30 cellular contexts compared by ENCODE assay signal in genomic region chr19:31211088-31211487, GRCh38.
"Had no signal": no experiment of that assay in that cellular context is flagged by ENCODE, and none has a peak within 500 bp of the region (broad histone marks: within the 10 kb centered on the region; RNA-seq: fewer than 3 reads in every experiment).

No MANE protein-coding gene starts in this region.

- H3K4me3 Mint-ChIP-seq: activated B cell treated with CpG ODN at 0.5 μM for 24 hours; activated naive CD4-positive, alpha-beta T cell treated with anti-CD3 and anti-CD28 coated beads for 36 hours; activated naive CD8-positive, alpha-beta T cell treated with anti-CD3 and anti-CD28 coated beads, Interleukin-2, amount 50 U/mL, for 24 hours; activated T-cell treated with anti-CD3 and anti-CD28 coated beads, Interleukin-2, amount 50 U/mL, for 4 hours; activated T-helper 17 cell treated with anti-CD3 and anti-CD28 coated beads, Interleukin-2, amount 50 U/mL, for 72 hours; brain; T-cell had no signal

- H3K36me3 ChIP-seq: cardiac muscle cell had no signal

- H3K4me1 Mint-ChIP-seq: activated B cell treated with CpG ODN at 0.5 μM for 24 hours had no signal

- H3K27ac Mint-ChIP-seq: activated B cell treated with CpG ODN at 0.5 μM for 24 hours; activated naive CD4-positive, alpha-beta T cell treated with anti-CD3 and anti-CD28 coated beads for 36 hours; activated naive CD8-positive, alpha-beta T cell treated with anti-CD3 and anti-CD28 coated beads, Interleukin-2, amount 50 U/mL, for 24 hours; activated T-helper 17 cell treated with anti-CD3 and anti-CD28 coated beads, Interleukin-2, amount 50 U/mL, for 72 hours; brain; T-cell had no signal

- H3K27me3 Mint-ChIP-seq: T-cell had no signal

- DNase-seq: activated B cell treated with CpG ODN at 0.5 μM for 24 hours; activated CD4-positive, alpha-beta T cell treated with anti-CD3 and anti-CD28 coated beads for 1 hour; activated CD4-positive, alpha-beta T cell treated with anti-CD3 and anti-CD28 coated beads, Interleukin-2, amount 50 U/mL, for 4 hours; activated CD8-positive, alpha-beta memory T cell treated with anti-CD3 and anti-CD28 coated beads for 24 hours; activated gamma-delta T cell; activated naive CD4-positive, alpha-beta T cell treated with anti-CD3 and anti-CD28 coated beads for 36 hours; activated naive CD8-positive, alpha-beta T cell treated with anti-CD3 and anti-CD28 coated beads, Interleukin-2, amount 50 U/mL, for 24 hours; activated T-cell treated with anti-CD3 and anti-CD28 coated beads, Interleukin-2, amount 50 U/mL, for 4 hours; amniotic stem cell; cerebellar nuclear complex; Karpas-422; NCI-H1105 treated with DMSO at 0.1 percent for 48 hours; NCI-H1436 treated with DMSO at 0.1 percent for 48 hours; NCI-H187; NCI-H2081; NCI-H510A treated with DMSO at 0.1 percent for 48 hours; NCI-H69; NK-92 treated with Interleukin-12 subunit alpha and Interleukin-12 subunit beta, amount 100 ng/mL, for 24 hours; OCI-M1; RPMI8226; T-cell; T-helper 2 cell; T1000 had no signal

- H3K27ac ChIP-seq: cardiac muscle cell, SK-N-MC had no signal

- H3K4me3 ChIP-seq: cardiac muscle cell, K562, SK-N-MC had no signal

- H3K9me3 Mint-ChIP-seq: activated B cell treated with CpG ODN at 0.5 μM for 24 hours; activated naive CD4-positive, alpha-beta T cell treated with anti-CD3 and anti-CD28 coated beads for 36 hours; activated naive CD8-positive, alpha-beta T cell treated with anti-CD3 and anti-CD28 coated beads, Interleukin-2, amount 50 U/mL, for 24 hours; activated T-cell treated with anti-CD3 and anti-CD28 coated beads, Interleukin-2, amount 50 U/mL, for 4 hours; T-cell had no signal

- H3K36me3 Mint-ChIP-seq: brain, T-cell had no signal

- ATAC-seq: activated naive CD8-positive, alpha-beta T cell treated with anti-CD3 and anti-CD28 coated beads, Interleukin-2, amount 50 U/mL, for 24 hours; activated T-cell treated with anti-CD3 and anti-CD28 coated beads, Interleukin-2, amount 50 U/mL, for 4 hours; activated T-helper 17 cell treated with anti-CD3 and anti-CD28 coated beads, Interleukin-2, amount 50 U/mL, for 72 hours; K562; Panc1; Right ventricle myocardium inferior; T-cell had no signal
